In genomic region chr2:231655494-231656408, GRCh38 we compare ENCODE assay signal across 2 cellular contexts.
TF ChIP-seq lines count a peak whose summit lies in the region.

No MANE protein-coding gene starts in this region.

TF ChIP-seq in GM23338, 12 proteins besides CTCF, POLR2A, EP300 and RAD21 (continued from another document):
- TF ChIP-seq ZNF462 (CRISPR knock-in tag; IDR thresholded peaks at IDR 0.05) (no peak), POLR2AphosphoS5 (IDR thresholded peaks at IDR 0.05; ENCODE audit: low read depth) (0 out of 2 replicates have a peak, but pooled peaks have one; percentile 30), ZNF114 (CRISPR knock-in tag; IDR thresholded peaks at IDR 0.05) (no peak), ZNF331 (CRISPR knock-in tag; IDR thresholded peaks at IDR 0.05; ENCODE audit: low read depth) (no peak), ETS1 (IDR thresholded peaks at IDR 0.05) (no peak), NANOG (IDR thresholded peaks at IDR 0.05; ENCODE audit: borderline replicate concordance) (peak; percentile 74; the same call in 1 of the 2 replicates), REST (IDR thresholded peaks at IDR 0.05; ENCODE audit: unreplicated experiment) (peak; percentile 63), EZH2 (IDR thresholded peaks at IDR 0.05; ENCODE audit: low read depth, unreplicated experiment) (no peak), EZH2phosphoT487 (IDR thresholded peaks at IDR 0.05; ENCODE audit: unreplicated experiment) (no peak)

TF ChIP-seq in WTC11, 78 proteins besides CTCF, POLR2A, EP300 and RAD21 (continued from another document):
- TF ChIP-seq FOXP4 (CRISPR knock-in tag; IDR thresholded peaks at IDR 0.05) (peak; percentile 56; the same call in 1 of the 2 replicates), CDX4 (CRISPR knock-in tag; IDR thresholded peaks at IDR 0.05; ENCODE audit: borderline replicate concordance) (no peak), SMAD3 (CRISPR knock-in tag; IDR thresholded peaks at IDR 0.05; ENCODE audit: borderline replicate concordance) (0 out of 2 replicates have a peak, but pooled peaks have one; percentile 10), GABPB1 (CRISPR knock-in tag; IDR thresholded peaks at IDR 0.05) (no peak), AFF4 (CRISPR knock-in tag; IDR thresholded peaks at IDR 0.05; ENCODE audit: borderline replicate concordance) (no peak), NR3C1 (CRISPR knock-in tag; conservative IDR thresholded peaks at IDR 0.05; ENCODE audit: low read depth) (no peak), ZNF317 (CRISPR knock-in tag; IDR thresholded peaks at IDR 0.05; ENCODE audit: borderline replicate concordance, low read depth) (no peak), STAT6 (CRISPR knock-in tag; conservative IDR thresholded peaks at IDR 0.05; ENCODE audit: low read depth) (no peak), USF2 (CRISPR knock-in tag; IDR thresholded peaks at IDR 0.05) (no peak), RELA (CRISPR knock-in tag; IDR thresholded peaks at IDR 0.05; ENCODE audit: borderline replicate concordance) (no peak), ZNF423 (CRISPR knock-in tag; IDR thresholded peaks at IDR 0.05) (no peak), ZNF232 (CRISPR knock-in tag; IDR thresholded peaks at IDR 0.05) (no peak), TP53 (CRISPR knock-in tag; IDR thresholded peaks at IDR 0.05) (no peak), TCF7 (CRISPR knock-in tag; IDR thresholded peaks at IDR 0.05; ENCODE audit: low read depth) (no peak), ZBTB43 (CRISPR knock-in tag; IDR thresholded peaks at IDR 0.05) (no peak), ZNF425 (CRISPR knock-in tag; conservative IDR thresholded peaks at IDR 0.05) (no peak), ARID4B (CRISPR knock-in tag; IDR thresholded peaks at IDR 0.05; ENCODE audit: borderline replicate concordance) (no peak), RORB (CRISPR knock-in tag; IDR thresholded peaks at IDR 0.05) (no peak), SMAD4 (CRISPR knock-in tag; IDR thresholded peaks at IDR 0.05) (no peak), NR2C2 (CRISPR knock-in tag; IDR thresholded peaks at IDR 0.05) (no peak), SP1 (CRISPR knock-in tag; conservative IDR thresholded peaks at IDR 0.05) (no peak), JAZF1 (CRISPR knock-in tag; IDR thresholded peaks at IDR 0.05) (no peak), ELF4 (CRISPR knock-in tag; IDR thresholded peaks at IDR 0.05; ENCODE audit: low read depth) (no peak)
